ENCODE assay signal across 1 cellular context in the genomic region with DNA sequence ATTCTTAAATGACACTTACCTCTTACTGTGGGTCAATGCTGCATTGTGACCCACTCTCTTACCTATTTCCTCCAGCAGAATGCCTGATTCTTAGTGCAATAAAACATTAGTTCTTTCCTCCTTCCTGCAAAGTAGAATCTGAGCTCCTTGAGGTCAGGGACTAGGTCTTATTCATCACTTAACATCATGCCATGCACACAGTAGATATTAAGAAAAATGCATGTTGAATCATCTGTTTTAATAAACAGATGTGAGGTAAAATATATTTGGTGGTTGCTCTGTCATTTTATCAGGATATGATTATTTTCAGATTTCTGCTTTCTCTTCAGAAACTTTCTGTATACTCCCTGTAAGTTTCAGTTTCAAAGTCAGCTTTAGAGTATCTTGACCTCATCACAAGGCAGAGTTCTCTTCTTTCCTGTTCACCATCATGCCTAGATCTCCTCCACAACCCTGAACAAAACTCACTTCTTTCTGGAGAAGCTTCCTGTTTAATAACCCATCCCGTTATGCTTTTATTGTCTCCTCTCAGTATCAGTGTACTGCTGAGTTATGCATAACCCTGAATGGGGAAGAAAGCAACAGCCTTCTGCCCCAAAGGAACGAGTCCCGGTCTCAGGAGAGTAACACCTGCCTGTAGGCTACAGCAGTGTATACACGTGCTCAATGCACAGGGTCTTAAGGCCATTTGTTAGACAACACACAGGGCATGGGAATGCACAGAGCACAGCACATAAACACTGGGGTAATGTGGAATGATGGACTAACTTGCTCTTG.
TF ChIP-seq lines count a peak whose summit lies in the region.

No MANE protein-coding gene starts in this region.

TF ChIP-seq in SK-N-SH, 30 proteins besides CTCF, POLR2A, EP300 and RAD21 (continued from another document):
- TF ChIP-seq NFIC (IDR thresholded peaks at IDR 0.05; ENCODE audit: borderline replicate concordance) (no peak), GATA2 (CRISPR knock-in tag; IDR thresholded peaks at IDR 0.05) (no peak), FOXJ3 (CRISPR knock-in tag; IDR thresholded peaks at IDR 0.05) (no peak), FOXM1 (IDR thresholded peaks at IDR 0.05; ENCODE audit: low read depth) (no peak), MXI1 (IDR thresholded peaks at IDR 0.05; ENCODE audit: low read depth, low read length) (no peak), YY1 (IDR thresholded peaks at IDR 0.05; ENCODE audit: low read depth) (no peak), CHD2 (IDR thresholded peaks at IDR 0.05; ENCODE audit: low read length, partially characterized antibody) (no peak), FOSL2 (IDR thresholded peaks at IDR 0.05; ENCODE audit: borderline replicate concordance, low read depth) (no peak), RFX5 (IDR thresholded peaks at IDR 0.05; ENCODE audit: low read length) (no peak), NRF1 (IDR thresholded peaks at IDR 0.05; ENCODE audit: low read depth, low read length) (no peak), MEF2A (IDR thresholded peaks at IDR 0.05; ENCODE audit: borderline replicate concordance, low read depth) (no peak)
- TF ChIP-seq, protein P1, sequence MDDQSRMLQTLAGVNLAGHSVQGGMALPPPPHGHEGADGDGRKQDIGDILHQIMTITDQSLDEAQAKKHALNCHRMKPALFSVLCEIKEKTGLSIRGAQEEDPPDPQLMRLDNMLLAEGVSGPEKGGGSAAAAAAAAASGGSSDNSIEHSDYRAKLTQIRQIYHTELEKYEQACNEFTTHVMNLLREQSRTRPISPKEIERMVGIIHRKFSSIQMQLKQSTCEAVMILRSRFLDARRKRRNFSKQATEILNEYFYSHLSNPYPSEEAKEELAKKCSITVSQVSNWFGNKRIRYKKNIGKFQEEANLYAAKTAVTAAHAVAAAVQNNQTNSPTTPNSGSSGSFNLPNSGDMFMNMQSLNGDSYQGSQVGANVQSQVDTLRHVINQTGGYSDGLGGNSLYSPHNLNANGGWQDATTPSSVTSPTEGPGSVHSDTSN (IDR thresholded peaks at IDR 0.05) = no peak
- TF ChIP-seq, protein P2, sequence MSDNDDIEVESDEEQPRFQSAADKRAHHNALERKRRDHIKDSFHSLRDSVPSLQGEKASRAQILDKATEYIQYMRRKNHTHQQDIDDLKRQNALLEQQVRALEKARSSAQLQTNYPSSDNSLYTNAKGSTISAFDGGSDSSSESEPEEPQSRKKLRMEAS (IDR thresholded peaks at IDR 0.05; ENCODE audit: low read depth) = no peak
- TF ChIP-seq, protein P3, sequence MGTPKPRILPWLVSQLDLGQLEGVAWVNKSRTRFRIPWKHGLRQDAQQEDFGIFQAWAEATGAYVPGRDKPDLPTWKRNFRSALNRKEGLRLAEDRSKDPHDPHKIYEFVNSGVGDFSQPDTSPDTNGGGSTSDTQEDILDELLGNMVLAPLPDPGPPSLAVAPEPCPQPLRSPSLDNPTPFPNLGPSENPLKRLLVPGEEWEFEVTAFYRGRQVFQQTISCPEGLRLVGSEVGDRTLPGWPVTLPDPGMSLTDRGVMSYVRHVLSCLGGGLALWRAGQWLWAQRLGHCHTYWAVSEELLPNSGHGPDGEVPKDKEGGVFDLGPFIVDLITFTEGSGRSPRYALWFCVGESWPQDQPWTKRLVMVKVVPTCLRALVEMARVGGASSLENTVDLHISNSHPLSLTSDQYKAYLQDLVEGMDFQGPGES (IDR thresholded peaks at IDR 0.05; ENCODE audit: low read depth, low read length) = no peak
- TF ChIP-seq, protein P4, sequence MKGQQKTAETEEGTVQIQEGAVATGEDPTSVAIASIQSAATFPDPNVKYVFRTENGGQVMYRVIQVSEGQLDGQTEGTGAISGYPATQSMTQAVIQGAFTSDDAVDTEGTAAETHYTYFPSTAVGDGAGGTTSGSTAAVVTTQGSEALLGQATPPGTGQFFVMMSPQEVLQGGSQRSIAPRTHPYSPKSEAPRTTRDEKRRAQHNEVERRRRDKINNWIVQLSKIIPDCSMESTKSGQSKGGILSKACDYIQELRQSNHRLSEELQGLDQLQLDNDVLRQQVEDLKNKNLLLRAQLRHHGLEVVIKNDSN (IDR thresholded peaks at IDR 0.05; ENCODE audit: borderline replicate concordance, low read depth) = no peak
TF ChIP-seq in SK-N-SH: peak in this region for 0.
